ENCODE assay signal across 1 cellular context in genomic region chrX:118724775-118725174, GRCh38.
TF ChIP-seq lines count a peak whose summit lies in the region.

No MANE protein-coding gene starts in this region.

TF ChIP-seq in HepG2, 621 proteins besides CTCF, POLR2A, EP300 and RAD21 (continued from another document and continues in another):
- TF ChIP-seq TRIM22 (IDR thresholded peaks at IDR 0.05) = no peak
- no peak for TF ChIP-seq HOXA9 (CRISPR knock-in tag; IDR thresholded peaks at IDR 0.05; ENCODE audit: borderline replicate concordance)
- 0 out of 2 replicates have a peak, but pooled peaks have one; percentile 17 for TF ChIP-seq HDAC2 (CRISPR knock-in tag; IDR thresholded peaks at IDR 0.05)
- no peak for TF ChIP-seq SP1 (IDR thresholded peaks at IDR 0.05)
- TF ChIP-seq SP1 (CRISPR knock-in tag; IDR thresholded peaks at IDR 0.05) = no peak
- TF ChIP-seq IKZF4 (CRISPR knock-in tag; IDR thresholded peaks at IDR 0.05; ENCODE audit: borderline replicate concordance, low read depth, not compliant biosample characterization) = no peak
- TF ChIP-seq, protein P1, sequence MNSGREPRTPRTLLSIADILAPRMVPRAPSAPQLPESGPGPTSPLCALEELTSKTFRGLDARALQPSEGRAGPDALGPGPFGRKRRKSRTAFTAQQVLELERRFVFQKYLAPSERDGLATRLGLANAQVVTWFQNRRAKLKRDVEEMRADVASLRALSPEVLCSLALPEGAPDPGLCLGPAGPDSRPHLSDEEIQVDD (CRISPR knock-in tag; IDR thresholded peaks at IDR 0.05; ENCODE audit: borderline replicate concordance) = no peak
- no peak for TF ChIP-seq MLXIP (CRISPR knock-in tag; IDR thresholded peaks at IDR 0.05; ENCODE audit: borderline replicate concordance)
- no peak for TF ChIP-seq STAT6 (CRISPR knock-in tag; IDR thresholded peaks at IDR 0.05; ENCODE audit: borderline replicate concordance)
- no peak for TF ChIP-seq RCOR2 (CRISPR knock-in tag; IDR thresholded peaks at IDR 0.05)
- TF ChIP-seq CCDC6 (CRISPR knock-in tag; IDR thresholded peaks at IDR 0.05) = no peak
- no peak for TF ChIP-seq ZNF317 (CRISPR knock-in tag; IDR thresholded peaks at IDR 0.05)
- TF ChIP-seq, protein P2, sequence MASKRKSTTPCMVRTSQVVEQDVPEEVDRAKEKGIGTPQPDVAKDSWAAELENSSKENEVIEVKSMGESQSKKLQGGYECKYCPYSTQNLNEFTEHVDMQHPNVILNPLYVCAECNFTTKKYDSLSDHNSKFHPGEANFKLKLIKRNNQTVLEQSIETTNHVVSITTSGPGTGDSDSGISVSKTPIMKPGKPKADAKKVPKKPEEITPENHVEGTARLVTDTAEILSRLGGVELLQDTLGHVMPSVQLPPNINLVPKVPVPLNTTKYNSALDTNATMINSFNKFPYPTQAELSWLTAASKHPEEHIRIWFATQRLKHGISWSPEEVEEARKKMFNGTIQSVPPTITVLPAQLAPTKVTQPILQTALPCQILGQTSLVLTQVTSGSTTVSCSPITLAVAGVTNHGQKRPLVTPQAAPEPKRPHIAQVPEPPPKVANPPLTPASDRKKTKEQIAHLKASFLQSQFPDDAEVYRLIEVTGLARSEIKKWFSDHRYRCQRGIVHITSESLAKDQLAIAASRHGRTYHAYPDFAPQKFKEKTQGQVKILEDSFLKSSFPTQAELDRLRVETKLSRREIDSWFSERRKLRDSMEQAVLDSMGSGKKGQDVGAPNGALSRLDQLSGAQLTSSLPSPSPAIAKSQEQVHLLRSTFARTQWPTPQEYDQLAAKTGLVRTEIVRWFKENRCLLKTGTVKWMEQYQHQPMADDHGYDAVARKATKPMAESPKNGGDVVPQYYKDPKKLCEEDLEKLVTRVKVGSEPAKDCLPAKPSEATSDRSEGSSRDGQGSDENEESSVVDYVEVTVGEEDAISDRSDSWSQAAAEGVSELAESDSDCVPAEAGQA (IDR thresholded peaks at IDR 0.05; ENCODE audit: low read depth) = no peak
- TF ChIP-seq, protein P2 (CRISPR knock-in tag; IDR thresholded peaks at IDR 0.05; ENCODE audit: borderline replicate concordance) = no peak
- no peak for TF ChIP-seq CHD4 (IDR thresholded peaks at IDR 0.05; ENCODE audit: borderline replicate concordance, low read length)
- TF ChIP-seq FOXA1 (IDR thresholded peaks at IDR 0.05) = no peak
- peak; percentile 24; the same call in 1 of the 2 replicates for TF ChIP-seq FOXA1 (CRISPR knock-in tag; IDR thresholded peaks at IDR 0.05)
- TF ChIP-seq ZNF230 (CRISPR knock-in tag; IDR thresholded peaks at IDR 0.05) = no peak
- TF ChIP-seq, protein P3, sequence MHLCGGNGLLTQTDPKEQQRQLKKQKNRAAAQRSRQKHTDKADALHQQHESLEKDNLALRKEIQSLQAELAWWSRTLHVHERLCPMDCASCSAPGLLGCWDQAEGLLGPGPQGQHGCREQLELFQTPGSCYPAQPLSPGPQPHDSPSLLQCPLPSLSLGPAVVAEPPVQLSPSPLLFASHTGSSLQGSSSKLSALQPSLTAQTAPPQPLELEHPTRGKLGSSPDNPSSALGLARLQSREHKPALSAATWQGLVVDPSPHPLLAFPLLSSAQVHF (CRISPR knock-in tag; IDR thresholded peaks at IDR 0.05) = no peak
- peak; percentile 25; the same call in 1 of the 2 replicates for TF ChIP-seq ARID5B (CRISPR knock-in tag; IDR thresholded peaks at IDR 0.05)
- peak; percentile 92 for TF ChIP-seq ZNF652 (CRISPR knock-in tag; IDR thresholded peaks at IDR 0.05; ENCODE audit: borderline replicate concordance, low read depth)
- no peak for TF ChIP-seq ZNF576 (CRISPR knock-in tag; IDR thresholded peaks at IDR 0.05)
- TF ChIP-seq ZNF749 (CRISPR knock-in tag; IDR thresholded peaks at IDR 0.05; ENCODE audit: borderline replicate concordance) = no peak
- TF ChIP-seq KMT2B (CRISPR knock-in tag; IDR thresholded peaks at IDR 0.05) = no peak
- peak; percentile 49 for TF ChIP-seq NR2F6 (IDR thresholded peaks at IDR 0.05)
- peak; percentile 30; the same call in 1 of the 2 replicates for TF ChIP-seq NR2F6 (CRISPR knock-in tag; IDR thresholded peaks at IDR 0.05)
- TF ChIP-seq FOXK2 (IDR thresholded peaks at IDR 0.05) = no peak
- TF ChIP-seq RBFOX2 (IDR thresholded peaks at IDR 0.05; ENCODE audit: low read depth, low read length) = no peak
- no peak for TF ChIP-seq MATR3 (CRISPR knock-in tag; IDR thresholded peaks at IDR 0.05)
- TF ChIP-seq, protein P4, sequence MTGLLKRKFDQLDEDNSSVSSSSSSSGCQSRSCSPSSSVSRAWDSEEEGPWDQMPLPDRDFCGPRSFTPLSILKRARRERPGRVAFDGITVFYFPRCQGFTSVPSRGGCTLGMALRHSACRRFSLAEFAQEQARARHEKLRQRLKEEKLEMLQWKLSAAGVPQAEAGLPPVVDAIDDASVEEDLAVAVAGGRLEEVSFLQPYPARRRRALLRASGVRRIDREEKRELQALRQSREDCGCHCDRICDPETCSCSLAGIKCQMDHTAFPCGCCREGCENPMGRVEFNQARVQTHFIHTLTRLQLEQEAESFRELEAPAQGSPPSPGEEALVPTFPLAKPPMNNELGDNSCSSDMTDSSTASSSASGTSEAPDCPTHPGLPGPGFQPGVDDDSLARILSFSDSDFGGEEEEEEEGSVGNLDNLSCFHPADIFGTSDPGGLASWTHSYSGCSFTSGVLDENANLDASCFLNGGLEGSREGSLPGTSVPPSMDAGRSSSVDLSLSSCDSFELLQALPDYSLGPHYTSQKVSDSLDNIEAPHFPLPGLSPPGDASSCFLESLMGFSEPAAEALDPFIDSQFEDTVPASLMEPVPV (CRISPR knock-in tag; IDR thresholded peaks at IDR 0.05) = no peak
- no peak for TF ChIP-seq DNMT1 (CRISPR knock-in tag; IDR thresholded peaks at IDR 0.05)
- no peak for TF ChIP-seq GATAD1 (CRISPR knock-in tag; IDR thresholded peaks at IDR 0.05)
- no peak for TF ChIP-seq ZBTB3 (CRISPR knock-in tag; IDR thresholded peaks at IDR 0.05; ENCODE audit: borderline replicate concordance, low read depth)
- no peak for TF ChIP-seq ZNF589 (CRISPR knock-in tag; conservative IDR thresholded peaks at IDR 0.05)
- TF ChIP-seq FOSL2 (CRISPR knock-in tag; IDR thresholded peaks at IDR 0.05) = peak; percentile 71
- TF ChIP-seq, protein P5, sequence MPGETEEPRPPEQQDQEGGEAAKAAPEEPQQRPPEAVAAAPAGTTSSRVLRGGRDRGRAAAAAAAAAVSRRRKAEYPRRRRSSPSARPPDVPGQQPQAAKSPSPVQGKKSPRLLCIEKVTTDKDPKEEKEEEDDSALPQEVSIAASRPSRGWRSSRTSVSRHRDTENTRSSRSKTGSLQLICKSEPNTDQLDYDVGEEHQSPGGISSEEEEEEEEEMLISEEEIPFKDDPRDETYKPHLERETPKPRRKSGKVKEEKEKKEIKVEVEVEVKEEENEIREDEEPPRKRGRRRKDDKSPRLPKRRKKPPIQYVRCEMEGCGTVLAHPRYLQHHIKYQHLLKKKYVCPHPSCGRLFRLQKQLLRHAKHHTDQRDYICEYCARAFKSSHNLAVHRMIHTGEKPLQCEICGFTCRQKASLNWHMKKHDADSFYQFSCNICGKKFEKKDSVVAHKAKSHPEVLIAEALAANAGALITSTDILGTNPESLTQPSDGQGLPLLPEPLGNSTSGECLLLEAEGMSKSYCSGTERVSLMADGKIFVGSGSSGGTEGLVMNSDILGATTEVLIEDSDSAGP (CRISPR knock-in tag; IDR thresholded peaks at IDR 0.05; ENCODE audit: borderline replicate concordance) = no peak
- no peak for TF ChIP-seq ZSCAN22 (CRISPR knock-in tag; IDR thresholded peaks at IDR 0.05)
- peak; percentile 94 for TF ChIP-seq BCL6 (CRISPR knock-in tag; IDR thresholded peaks at IDR 0.05)
- no peak for TF ChIP-seq ZNF17 (CRISPR knock-in tag; IDR thresholded peaks at IDR 0.05)
- TF ChIP-seq CBX5 (CRISPR knock-in tag; IDR thresholded peaks at IDR 0.05; ENCODE audit: borderline replicate concordance) = no peak
- TF ChIP-seq MYNN (CRISPR knock-in tag; IDR thresholded peaks at IDR 0.05; ENCODE audit: low read depth) = no peak
- TF ChIP-seq ELF4 (CRISPR knock-in tag; IDR thresholded peaks at IDR 0.05; ENCODE audit: borderline replicate concordance) = no peak
- no peak for TF ChIP-seq ZNF124 (CRISPR knock-in tag; IDR thresholded peaks at IDR 0.05)
